34 cellular contexts compared by ENCODE assay signal in genomic region chr14:93935213-93935612, GRCh38. TPM values are rescaled to one million over a fixed set of nuclear protein-coding genes. Genes with fewer than 3 reads are reported as not detected.
"Had no signal": no experiment of that assay in that cellular context is flagged by ENCODE, and none has a peak within 500 bp of the region (broad histone marks: within the 10 kb centered on the region; RNA-seq: fewer than 3 reads in every experiment).

No MANE protein-coding gene starts in this region.

- ATAC-seq: activated CD4-positive, alpha-beta T cell treated with anti-CD3 and anti-CD28 coated beads for 36 hours; activated naive CD4-positive, alpha-beta T cell treated with anti-CD3 and anti-CD28 coated beads, Interleukin-2, amount 50 U/mL, for 72 hours; activated T-cell treated with anti-CD3 and anti-CD28 coated beads, Interleukin-2, amount 50 U/mL, for 72 hours; esophagus mucosa; foreskin keratinocyte; T-helper 17 cell had no signal

- H3K36me3 ChIP-seq: breast epithelium, colonic mucosa had no signal

- H3K9me3 Mint-ChIP-seq: activated CD4-positive, alpha-beta memory T cell treated with anti-CD3 and anti-CD28 coated beads, Interleukin-2, amount 10 ng/mL, durations not matched to agents 7 days and 5 days; activated CD4-positive, alpha-beta T cell treated with anti-CD3 and anti-CD28 coated beads, Interleukin-2, amount 10 ng/mL, durations not matched to agents 24 days and 14 days; activated naive CD4-positive, alpha-beta T cell treated with anti-CD3 and anti-CD28 coated beads, Interleukin-2, amount 10 ng/mL, durations not matched to agents 7 days and 5 days; activated naive CD4-positive, alpha-beta T cell treated with anti-CD3 and anti-CD28 coated beads, Interleukin-2, amount 50 U/mL, for 72 hours; activated naive CD8-positive, alpha-beta T cell treated with anti-CD3 and anti-CD28 coated beads, Interleukin-2, amount 10 ng/mL, durations not matched to agents 7 days and 5 days; activated T-cell treated with anti-CD3 and anti-CD28 coated beads, Interleukin-2, amount 50 U/mL, for 24 hours; activated T-cell treated with anti-CD3 and anti-CD28 coated beads, Interleukin-2, amount 50 U/mL, for 72 hours; dendritic cell treated with granulocyte-macrophage colony-stimulating factor and Interleukin-4, amounts not matched to agents 40 ng/mL and 50 ng/mL, for 4 days; endodermal cell; T-helper 2 cell treated with Interferon-gamma antibody and Interleukin-4, amounts not matched to agents 5 μg/mL and 100 μg/mL, for 36 hours had no signal

- H3K4me1 ChIP-seq: breast epithelium, colonic mucosa, foreskin keratinocyte had no signal

- H3K27me3 Mint-ChIP-seq: activated CD4-positive, alpha-beta memory T cell treated with anti-CD3 and anti-CD28 coated beads, Interleukin-2, amount 10 ng/mL, durations not matched to agents 7 days and 5 days; activated CD4-positive, alpha-beta T cell treated with anti-CD3 and anti-CD28 coated beads, Interleukin-2, amount 10 ng/mL, durations not matched to agents 24 days and 14 days; activated naive CD8-positive, alpha-beta T cell treated with anti-CD3 and anti-CD28 coated beads, Interleukin-2, amount 10 ng/mL, durations not matched to agents 7 days and 5 days; T-helper 17 cell had no signal

- H3K4me3 ChIP-seq: ascending aorta, breast epithelium, cardiac muscle cell, colonic mucosa, dorsolateral prefrontal cortex had no signal

- H3K9me3 ChIP-seq: ascending aorta, breast epithelium, colonic mucosa had no signal

- H3K36me3 Mint-ChIP-seq: brain had no signal

- H3K27ac ChIP-seq: ascending aorta, breast epithelium, colonic mucosa, dorsolateral prefrontal cortex, foreskin keratinocyte had no signal

- H3K4me3 Mint-ChIP-seq: activated CD4-positive, alpha-beta memory T cell treated with anti-CD3 and anti-CD28 coated beads, Interleukin-2, amount 10 ng/mL, durations not matched to agents 7 days and 5 days; activated CD4-positive, alpha-beta T cell treated with anti-CD3 and anti-CD28 coated beads for 36 hours; activated CD4-positive, alpha-beta T cell treated with anti-CD3 and anti-CD28 coated beads, Interleukin-2, amount 10 ng/mL, durations not matched to agents 24 days and 14 days; activated naive CD4-positive, alpha-beta T cell treated with anti-CD3 and anti-CD28 coated beads, Interleukin-2, amount 10 ng/mL, durations not matched to agents 7 days and 5 days; activated naive CD8-positive, alpha-beta T cell treated with anti-CD3 and anti-CD28 coated beads, Interleukin-2, amount 10 ng/mL, durations not matched to agents 7 days and 5 days; activated T-cell treated with anti-CD3 and anti-CD28 coated beads, Interleukin-2, amount 50 U/mL, for 24 hours; activated T-cell treated with anti-CD3 and anti-CD28 coated beads, Interleukin-2, amount 50 U/mL, for 72 hours; dendritic cell treated with granulocyte-macrophage colony-stimulating factor and Interleukin-4, amounts not matched to agents 40 ng/mL and 50 ng/mL, for 4 days; endodermal cell; T-helper 17 cell; T-helper 2 cell treated with Interferon-gamma antibody and Interleukin-4, amounts not matched to agents 5 μg/mL and 100 μg/mL, for 36 hours had no signal

- DNase-seq: activated CD4-positive, alpha-beta memory T cell treated with anti-CD3 and anti-CD28 coated beads, Interleukin-2, amount 10 ng/mL, durations not matched to agents 7 days and 5 days; activated CD4-positive, alpha-beta T cell treated with anti-CD3 and anti-CD28 coated beads for 36 hours; activated CD4-positive, alpha-beta T cell treated with anti-CD3 and anti-CD28 coated beads, Interleukin-2, amount 50 U/mL, for 4 hours; activated CD4-positive, CD25-positive, alpha-beta regulatory T cell; activated CD4-positive, CD25-positive, alpha-beta regulatory T cell treated with anti-CD3 and anti-CD28 coated beads, Interleukin-2, amount 50 U/mL, for 72 hours; activated CD8-positive, alpha-beta memory T cell treated with anti-CD3 and anti-CD28 coated beads, Interleukin-2, amount 50 U/mL, for 48 hours; activated gamma-delta T cell; activated naive CD4-positive, alpha-beta T cell; activated naive CD4-positive, alpha-beta T cell treated with anti-CD3 and anti-CD28 coated beads, Interleukin-2, amount 10 ng/mL, durations not matched to agents 7 days and 5 days; activated naive CD8-positive, alpha-beta T cell treated with anti-CD3 and anti-CD28 coated beads, Interleukin-2, amount 10 ng/mL, durations not matched to agents 7 days and 5 days; activated T-cell treated with anti-CD3 and anti-CD28 coated beads for 4 hours; activated T-cell treated with anti-CD3 and anti-CD28 coated beads, Interleukin-2, amount 50 U/mL, for 24 hours; activated T-cell treated with anti-CD3 and anti-CD28 coated beads, Interleukin-2, amount 50 U/mL, for 72 hours; central memory CD4-positive, alpha-beta T cell; cerebellar nuclear complex; colonic mucosa; dorsolateral prefrontal cortex; effector memory CD4-positive, alpha-beta T cell; endodermal cell; foreskin keratinocyte; head of caudate nucleus; T-helper 1 cell; T-helper 17 cell; T1000 had no signal

- H3K27me3 ChIP-seq: ascending aorta, cardiac muscle cell, colonic mucosa had no signal

- H3K27ac Mint-ChIP-seq: activated CD4-positive, alpha-beta memory T cell treated with anti-CD3 and anti-CD28 coated beads, Interleukin-2, amount 10 ng/mL, durations not matched to agents 7 days and 5 days; activated CD4-positive, alpha-beta T cell treated with anti-CD3 and anti-CD28 coated beads for 36 hours; activated CD4-positive, alpha-beta T cell treated with anti-CD3 and anti-CD28 coated beads, Interleukin-2, amount 10 ng/mL, durations not matched to agents 24 days and 14 days; activated naive CD4-positive, alpha-beta T cell treated with anti-CD3 and anti-CD28 coated beads, Interleukin-2, amount 10 ng/mL, durations not matched to agents 7 days and 5 days; activated naive CD4-positive, alpha-beta T cell treated with anti-CD3 and anti-CD28 coated beads, Interleukin-2, amount 50 U/mL, for 72 hours; activated naive CD8-positive, alpha-beta T cell treated with anti-CD3 and anti-CD28 coated beads, Interleukin-2, amount 10 ng/mL, durations not matched to agents 7 days and 5 days; activated T-cell treated with anti-CD3 and anti-CD28 coated beads, Interleukin-2, amount 50 U/mL, for 24 hours; activated T-cell treated with anti-CD3 and anti-CD28 coated beads, Interleukin-2, amount 50 U/mL, for 72 hours; dendritic cell treated with granulocyte-macrophage colony-stimulating factor and Interleukin-4, amounts not matched to agents 40 ng/mL and 50 ng/mL, for 4 days; endodermal cell; T-helper 17 cell; T-helper 2 cell treated with Interferon-gamma antibody and Interleukin-4, amounts not matched to agents 5 μg/mL and 100 μg/mL, for 36 hours had no signal

RNA-seq across cellular contexts. Expression of gene FAM181A, which starts 8.1 kb away (rescaled TPM):
- total RNA-seq: activated CD4-positive, alpha-beta memory T cell treated with anti-CD3 and anti-CD28 coated beads, Interleukin-2, amount 10 ng/mL, durations not matched to agents 7 days and 5 days; activated CD4-positive, alpha-beta T cell treated with anti-CD3 and anti-CD28 coated beads for 36 hours; activated CD4-positive, alpha-beta T cell treated with anti-CD3 and anti-CD28 coated beads, Interleukin-2, amount 10 ng/mL, durations not matched to agents 24 days and 14 days; activated naive CD4-positive, alpha-beta T cell treated with anti-CD3 and anti-CD28 coated beads, Interleukin-2, amount 50 U/mL, for 72 hours; activated naive CD8-positive, alpha-beta T cell treated with anti-CD3 and anti-CD28 coated beads, Interleukin-2, amount 10 ng/mL, durations not matched to agents 7 days and 5 days; activated T-cell treated with anti-CD3 and anti-CD28 coated beads, Interleukin-2, amount 50 U/mL, for 72 hours; ascending aorta; breast epithelium; cardiac muscle cell; colonic mucosa; endodermal cell; epithelial cell of proximal tubule; esophagus mucosa; foreskin keratinocyte; T-helper 17 cell had no signal
- polyA plus RNA-seq: cardiac muscle cell, foreskin keratinocyte had no signal

RNA-seq across cellular contexts. Expression of gene ASB2, which starts 41.2 kb away (rescaled TPM):
- total RNA-seq: foreskin keratinocyte had no signal
